1 cellular context compared by ENCODE assay signal in genomic region chr18:6210349-6211173, GRCh38.
TF ChIP-seq lines count a peak whose summit lies in the region.

No MANE protein-coding gene starts in this region.

TF ChIP-seq in HepG2, 621 proteins besides CTCF, POLR2A, EP300 and RAD21 (continued from another document):
- TF ChIP-seq ZNF407 (CRISPR knock-in tag; IDR thresholded peaks at IDR 0.05; ENCODE audit: not compliant biosample characterization) (no peak), ZXDC (CRISPR knock-in tag; IDR thresholded peaks at IDR 0.05) (no peak), KLF16 (CRISPR knock-in tag; IDR thresholded peaks at IDR 0.05) (peak in 1 of 2 experiments; percentile 19; a peak in 1 of 4 replicates), ZNF224 (CRISPR knock-in tag; IDR thresholded peaks at IDR 0.05) (no peak), U2AF2 (IDR thresholded peaks at IDR 0.05; ENCODE audit: low read depth, low read length) (no peak), KLF13 (CRISPR knock-in tag; IDR thresholded peaks at IDR 0.05) (no peak), FOXP4 (CRISPR knock-in tag; IDR thresholded peaks at IDR 0.05) (peak; percentile 83), TOE1 (CRISPR knock-in tag; IDR thresholded peaks at IDR 0.05) (no peak), RERE (CRISPR knock-in tag; IDR thresholded peaks at IDR 0.05; ENCODE audit: low read depth) (no peak), KDM2A (CRISPR knock-in tag; IDR thresholded peaks at IDR 0.05; ENCODE audit: borderline replicate concordance, low read depth) (no peak), NCOA2 (CRISPR knock-in tag; IDR thresholded peaks at IDR 0.05) (peak; percentile 77), ZNF276 (CRISPR knock-in tag; IDR thresholded peaks at IDR 0.05; ENCODE audit: low read depth) (no peak), TAF1 (CRISPR knock-in tag; IDR thresholded peaks at IDR 0.05) (no peak), ZNF367 (CRISPR knock-in tag; IDR thresholded peaks at IDR 0.05; ENCODE audit: borderline replicate concordance) (no peak), ZNF253 (CRISPR knock-in tag; IDR thresholded peaks at IDR 0.05; ENCODE audit: borderline replicate concordance) (no peak), HHEX (CRISPR knock-in tag; IDR thresholded peaks at IDR 0.05) (no peak), NR3C1 (CRISPR knock-in tag; IDR thresholded peaks at IDR 0.05) (no peak), MAX (IDR thresholded peaks at IDR 0.05) (no peak), PCBP2 (optimal IDR thresholded peaks at IDR 0.05; ENCODE audit: low read depth, low read length, poor library complexity, severe bottlenecking) (no peak), ZBTB10 (CRISPR knock-in tag; IDR thresholded peaks at IDR 0.05; ENCODE audit: borderline replicate concordance) (no peak), TFDP1 (CRISPR knock-in tag; IDR thresholded peaks at IDR 0.05; ENCODE audit: borderline replicate concordance) (no peak), SRSF1 (optimal IDR thresholded peaks at IDR 0.05; ENCODE audit: low read depth, low read length) (no peak), SKIL (CRISPR knock-in tag; IDR thresholded peaks at IDR 0.05; ENCODE audit: borderline replicate concordance) (no peak), TCF7 (IDR thresholded peaks at IDR 0.05; ENCODE audit: low read depth) (no peak)
TF ChIP-seq in HepG2: peak in this region for 101.
